In genomic region chr3:9909221-9910013, GRCh38 we compare ENCODE assay signal across 1 cellular context.
TF ChIP-seq lines count a peak whose summit lies in the region.

No MANE protein-coding gene starts in this region.

TF ChIP-seq in IMR-90, 13 proteins besides CTCF, POLR2A, EP300 and RAD21:
- TF ChIP-seq RCOR1 (IDR thresholded peaks at IDR 0.05; ENCODE audit: insufficient replicate concordance, low read length), result no peak
- TF ChIP-seq BHLHE40 (IDR thresholded peaks at IDR 0.05; ENCODE audit: low read depth, low read length), result no peak
- TF ChIP-seq NFE2L2 (IDR thresholded peaks at IDR 0.05; ENCODE audit: low read depth, low read length), result no peak
- TF ChIP-seq MAZ (IDR thresholded peaks at IDR 0.05; ENCODE audit: borderline replicate concordance, low read depth, low read length), result no peak
- no peak for TF ChIP-seq ELK1 (IDR thresholded peaks at IDR 0.05; ENCODE audit: borderline replicate concordance, low read depth, low read length)
- no peak for TF ChIP-seq RFX5 (IDR thresholded peaks at IDR 0.05; ENCODE audit: low read depth, low read length)
- no peak for TF ChIP-seq USF2 (IDR thresholded peaks at IDR 0.05; ENCODE audit: low read depth, low read length)
- no peak for TF ChIP-seq MXI1 (IDR thresholded peaks at IDR 0.05; ENCODE audit: borderline replicate concordance, low read depth, low read length)
- no peak for TF ChIP-seq MAFK (IDR thresholded peaks at IDR 0.05; ENCODE audit: low read depth, low read length)
- no peak for TF ChIP-seq SMC3 (IDR thresholded peaks at IDR 0.05; ENCODE audit: low read depth, low read length)
- TF ChIP-seq CEBPB (IDR thresholded peaks at IDR 0.05; ENCODE audit: low read depth, low read length), result no peak
- no peak for TF ChIP-seq FOS (IDR thresholded peaks at IDR 0.05; ENCODE audit: low read depth, low read length)
- TF ChIP-seq CHD1 (IDR thresholded peaks at IDR 0.05; ENCODE audit: low read depth, low read length), result no peak
